ENCODE assay signal across 28 cellular contexts in the genomic region with DNA sequence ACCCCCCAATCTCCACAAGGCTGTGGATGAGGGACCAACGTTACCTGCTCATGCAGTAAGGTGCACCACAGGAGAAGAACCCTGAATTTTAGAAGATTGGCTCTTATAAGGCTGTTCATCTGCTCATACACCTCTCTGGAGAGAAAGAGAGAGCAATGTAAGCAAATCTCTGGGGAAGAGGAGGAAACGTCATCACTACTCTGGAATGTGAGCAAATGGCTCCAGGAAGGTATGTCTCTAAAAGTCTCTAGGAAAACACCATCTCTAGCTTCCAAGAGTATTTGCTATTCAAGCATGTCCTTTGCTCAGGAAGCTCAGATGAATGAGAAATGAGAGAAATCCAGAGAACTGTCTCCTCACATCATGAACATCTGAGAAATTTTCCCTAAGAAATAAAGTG.
DNase-seq lines count a peak whose midpoint lies in the region; ATAC-seq and TF ChIP-seq lines count a peak whose summit lies in the region.
"Had no signal": no experiment of that assay in that cellular context is flagged by ENCODE, and none has a peak within 500 bp of the region (broad histone marks: within the 10 kb centered on the region; RNA-seq: fewer than 3 reads in every experiment).

No MANE protein-coding gene starts in this region.

- H3K4me1 ChIP-seq in PC-3 (ENCODE audit: insufficient read depth, low read length), result no peaks in the 10 kb centered on the region
- peaks cover 11% of the 10 kb centered on the region for H3K4me1 ChIP-seq in foreskin keratinocyte
- no peaks in the 10 kb centered on the region for H3K4me1 ChIP-seq in mesodermal cell (ENCODE audit: control insufficient read depth, insufficient read depth, low read length, poor library complexity, severe bottlenecking)
- H3K4me1 ChIP-seq in sigmoid colon, result no peaks in the 10 kb centered on the region
- H3K4me1 ChIP-seq: left ventricle myocardium inferior had no signal

- no peak for TF ChIP-seq POLR2A in sigmoid colon (IDR thresholded peaks at IDR 0.05)

- H3K9me3 ChIP-seq in PC-3 (ENCODE audit: low read length), result no peaks in the 10 kb centered on the region
- H3K9me3 ChIP-seq in mesodermal cell (ENCODE audit: control insufficient read depth, low read length), result no peaks in the 10 kb centered on the region
- no peaks in the 10 kb centered on the region for H3K9me3 ChIP-seq in sigmoid colon
- H3K9me3 ChIP-seq: heart right ventricle had no signal

- no peak overlapping the region for H2AFZ ChIP-seq in PC-3 (ENCODE audit: low read length)
- H2AFZ ChIP-seq: PC-9 had no signal

- H3K79me2 ChIP-seq in PC-3 (ENCODE audit: low read length), result no peaks in the 10 kb centered on the region

- H3K27ac ChIP-seq in PC-3 (ENCODE audit: low read length), result no peak overlapping the region
- H3K27ac ChIP-seq in foreskin keratinocyte, result no peak overlapping the region
- peak overlapping the region; percentile 54 for H3K27ac ChIP-seq in mesodermal cell (ENCODE audit: low read depth, low read length, severe bottlenecking)
- no peak overlapping the region for H3K27ac ChIP-seq in sigmoid colon
- H3K27ac ChIP-seq: epithelial cell of prostate, heart right ventricle, left ventricle myocardium inferior, PC-9, skin epidermis, WERI-Rb-1 had no signal

- intact Hi-C loops in PC-3 (cut with micrococcal nuclease) (no loop called here), sigmoid colon (cut with DNase I) (no loop called here)

- no peaks in the 10 kb centered on the region for H3F3A ChIP-seq in PC-3 (ENCODE audit: low read length, unreplicated experiment)

- BruUV-seq in PC-3 (replicated peaks; lab: Mats Ljungman, UMichigan), result no TSS peak

- WGBS in mesodermal cell (ENCODE audit: insufficient coverage in 2 of 2), 2 experiments, result 100% methylated on average over 1 of the region's 2 CpGs; no CpG with 5 or more reads in 1 of the 2 experiments
- 80 to 81% methylated on average over 2 of the region's 2 CpGs for WGBS in sigmoid colon, 2 donors

- no peak overlapping the region for H3K4me3 ChIP-seq in PC-3 (ENCODE audit: low read length)
- no peak overlapping the region for H3K4me3 ChIP-seq in mesodermal cell (ENCODE audit: extremely low read depth, insufficient read depth, low read length, poor library complexity, severe bottlenecking)
- H3K4me3 ChIP-seq in sigmoid colon, result no peak overlapping the region
- H3K4me3 ChIP-seq: heart right ventricle, left ventricle myocardium inferior, PC-9, skin epidermis had no signal

- H4K20me1 ChIP-seq in PC-3 (ENCODE audit: low read length), result no peaks in the 10 kb centered on the region

- ATAC-seq in PC-3, result no peak
- ATAC-seq in foreskin keratinocyte, result peak; percentile 33
- no peak for ATAC-seq in HG02840 (IDR thresholded peaks at IDR 0.05; ENCODE audit: low FRiP score, unreplicated experiment)
- ATAC-seq: activated T-cell treated with anti-CD3 and anti-CD28 coated beads, Interleukin-2, amount 50 U/mL, for 4 hours; heart right ventricle; naive thymus-derived CD8-positive, alpha-beta T cell; stimulated activated naive CD8-positive, alpha-beta T cell treated with anti-CD3 and anti-CD28 coated beads, Interleukin-15, amount 100 ng/mL, for 72 hours had no signal

- H3K9me2 ChIP-seq in PC-3 (replicated peaks; ENCODE audit: low read length), result no peaks in the 10 kb centered on the region

- H3K27me3 ChIP-seq in PC-3 (ENCODE audit: low read length), result no peaks in the 10 kb centered on the region
- no peaks in the 10 kb centered on the region for H3K27me3 ChIP-seq in foreskin keratinocyte
- no peaks in the 10 kb centered on the region for H3K27me3 ChIP-seq in sigmoid colon
- H3K27me3 ChIP-seq: heart right ventricle had no signal

- H3K9ac ChIP-seq in PC-3 (ENCODE audit: low read length), result no peak overlapping the region

- no peak for TF ChIP-seq CTCF in PC-3 (conservative IDR thresholded peaks at IDR 0.05; ENCODE audit: low read depth, low read length)
- no peak for TF ChIP-seq CTCF in foreskin keratinocyte (conservative IDR thresholded peaks at IDR 0.05)
- no peak for TF ChIP-seq CTCF in sigmoid colon (IDR thresholded peaks at IDR 0.05)

- CTCF ChIA-PET in PC-3 (lab: Charles Lee), result interaction anchor here (0.5 kb wide), 1 partner anchor 1102 kb away, joined by 4 read pairs; no protein-coding TSS in a partner anchor

- H3K4me2 ChIP-seq in PC-3 (ENCODE audit: low read length), result no peak overlapping the region
- H3K4me2 ChIP-seq: PC-9 had no signal

- no peak for TF ChIP-seq EP300 in sigmoid colon (IDR thresholded peaks at IDR 0.05)

- DNase-seq in DMS53 (lab: John Stamatoyannopoulos, UW) (peak; percentile 14), PC-3 (peak; percentile 6), foreskin keratinocyte (no peak), sigmoid colon (no peak), GOT3 (lab: John Stamatoyannopoulos, UW) (no peak), HK-2 (ENCODE audit: unreplicated experiment) (no peak)
- DNase-seq: ACHN; activated CD4-positive, alpha-beta T cell treated with anti-CD3 and anti-CD28 coated beads, Interleukin-2, amount 10 ng/mL, durations not matched to agents 7 days and 5 days; activated gamma-delta T cell treated with Interleukin-2 at 50 U/mL for 16 hours; activated T-cell treated with anti-CD3 and anti-CD28 coated beads, Interleukin-2, amount 50 U/mL, for 4 hours; cerebellar nuclear complex; COR-L47; heart right ventricle; left ventricle myocardium inferior; naive thymus-derived CD8-positive, alpha-beta T cell; NCI-H1694; nucleus accumbens; PC-9; SHP77; stimulated activated CD8-positive, alpha-beta memory T cell treated with anti-CD3 and anti-CD28 coated beads, Interleukin-4, amount 100 ng/mL, for 48 hours; stimulated activated naive CD8-positive, alpha-beta T cell treated with anti-CD3 and anti-CD28 coated beads, Interleukin-15, amount 100 ng/mL, for 72 hours; SW 1271; T-helper 9 cell; WERI-Rb-1 had no signal

- POLR2A ChIA-PET in PC-3 (lab: Charles Lee; ENCODE audit: unreplicated experiment), result no interaction called here

- H3K36me3 ChIP-seq in PC-3 (ENCODE audit: low read depth, low read length), result no peaks in the 10 kb centered on the region
- no peaks in the 10 kb centered on the region for H3K36me3 ChIP-seq in mesodermal cell (ENCODE audit: control insufficient read depth, insufficient read depth, low read length)
- no peaks in the 10 kb centered on the region for H3K36me3 ChIP-seq in sigmoid colon
- H3K36me3 ChIP-seq: heart right ventricle, left ventricle myocardium inferior, WERI-Rb-1 had no signal

Comparison
In these comparisons a context has a peak if more than half of its experiments do, and no peak if none do; other contexts are left out.
1. DNase-seq: peak in DMS53 (single experiment) and PC-3 (single experiment); none in foreskin keratinocyte (0 of 2), sigmoid colon (single experiment), GOT3 (single experiment) and HK-2 (single experiment).